Comparison of ENCODE assay signal across 11 cellular contexts in genomic region chr6:91141352-91141751, GRCh38.
"Had no signal": no experiment of that assay in that cellular context is flagged by ENCODE, and none has a peak within 500 bp of the region (broad histone marks: within the 10 kb centered on the region; RNA-seq: fewer than 3 reads in every experiment).

No MANE protein-coding gene starts in this region.

- DNase-seq: activated B cell treated with CpG ODN at 0.5 μM for 24 hours; activated CD4-positive, alpha-beta T cell treated with anti-CD3 and anti-CD28 coated beads, Interleukin-2, amount 10 ng/mL, durations not matched to agents 24 days and 14 days; activated naive CD4-positive, alpha-beta T cell treated with Interleukin-2 at 50 U/mL for 16 hours; anterior cingulate cortex; brain microvascular endothelial cell; hippocampal formation; mesendoderm; nucleus accumbens; stimulated activated CD4-positive, alpha-beta T cell treated with anti-CD3 and anti-CD28 coated beads, Interleukin-2, amount 100 ng/mL, for 48 hours had no signal

- H3K27me3 ChIP-seq: brain microvascular endothelial cell, right atrium auricular region had no signal

- H3K9me3 ChIP-seq: right atrium auricular region had no signal

- H3K4me1 ChIP-seq: right atrium auricular region had no signal

- H3K4me3 ChIP-seq: coronary artery, right atrium auricular region had no signal

- H3K27ac ChIP-seq: brain microvascular endothelial cell, coronary artery, right atrium auricular region had no signal

- H3K36me3 ChIP-seq: brain microvascular endothelial cell, right atrium auricular region had no signal
